2 cellular contexts compared by ENCODE assay signal in the genomic region with DNA sequence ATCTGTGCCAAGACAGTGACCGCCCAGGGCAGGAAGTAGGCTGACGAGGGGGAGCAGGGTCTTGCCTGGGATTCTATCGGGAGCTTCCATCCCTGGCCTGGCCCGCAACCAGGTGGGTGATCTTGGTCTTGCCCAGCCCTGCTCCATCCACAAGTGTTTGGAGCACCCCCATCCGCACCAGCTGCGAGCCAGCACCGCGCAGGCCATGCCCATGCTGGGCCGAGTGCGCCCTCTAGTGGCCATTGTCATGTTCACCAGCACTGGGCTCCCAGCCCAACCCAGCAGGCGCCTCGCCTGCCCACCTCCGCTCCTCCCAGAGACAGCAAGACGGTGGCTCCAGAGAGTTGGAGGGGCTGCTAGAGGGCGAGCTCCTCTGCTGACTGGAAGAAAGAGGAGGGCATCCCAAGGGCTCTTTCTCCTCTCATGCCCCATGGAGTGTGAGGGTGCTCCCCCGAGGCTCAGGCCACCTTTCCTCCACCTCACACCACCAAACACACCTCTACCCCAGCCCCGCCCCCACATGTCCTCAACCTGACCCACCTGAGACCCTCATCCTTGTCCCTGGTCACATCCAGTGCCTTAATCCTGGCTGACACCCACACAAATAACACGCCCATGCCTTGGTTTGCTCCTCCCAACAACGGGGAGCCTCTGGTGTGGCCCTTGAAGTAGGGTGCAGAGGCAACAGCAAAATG.
TF ChIP-seq lines count a peak whose summit lies in the region.

No MANE protein-coding gene starts in this region.

TF ChIP-seq in GM23338, 12 proteins besides CTCF, POLR2A, EP300 and RAD21 (continues in another document):
- TF ChIP-seq, protein P1, sequence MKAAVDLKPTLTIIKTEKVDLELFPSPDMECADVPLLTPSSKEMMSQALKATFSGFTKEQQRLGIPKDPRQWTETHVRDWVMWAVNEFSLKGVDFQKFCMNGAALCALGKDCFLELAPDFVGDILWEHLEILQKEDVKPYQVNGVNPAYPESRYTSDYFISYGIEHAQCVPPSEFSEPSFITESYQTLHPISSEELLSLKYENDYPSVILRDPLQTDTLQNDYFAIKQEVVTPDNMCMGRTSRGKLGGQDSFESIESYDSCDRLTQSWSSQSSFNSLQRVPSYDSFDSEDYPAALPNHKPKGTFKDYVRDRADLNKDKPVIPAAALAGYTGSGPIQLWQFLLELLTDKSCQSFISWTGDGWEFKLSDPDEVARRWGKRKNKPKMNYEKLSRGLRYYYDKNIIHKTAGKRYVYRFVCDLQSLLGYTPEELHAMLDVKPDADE (IDR thresholded peaks at IDR 0.05): no peak
- no peak for TF ChIP-seq EZH2phosphoT487 (IDR thresholded peaks at IDR 0.05; ENCODE audit: unreplicated experiment)
- TF ChIP-seq, protein P2, sequence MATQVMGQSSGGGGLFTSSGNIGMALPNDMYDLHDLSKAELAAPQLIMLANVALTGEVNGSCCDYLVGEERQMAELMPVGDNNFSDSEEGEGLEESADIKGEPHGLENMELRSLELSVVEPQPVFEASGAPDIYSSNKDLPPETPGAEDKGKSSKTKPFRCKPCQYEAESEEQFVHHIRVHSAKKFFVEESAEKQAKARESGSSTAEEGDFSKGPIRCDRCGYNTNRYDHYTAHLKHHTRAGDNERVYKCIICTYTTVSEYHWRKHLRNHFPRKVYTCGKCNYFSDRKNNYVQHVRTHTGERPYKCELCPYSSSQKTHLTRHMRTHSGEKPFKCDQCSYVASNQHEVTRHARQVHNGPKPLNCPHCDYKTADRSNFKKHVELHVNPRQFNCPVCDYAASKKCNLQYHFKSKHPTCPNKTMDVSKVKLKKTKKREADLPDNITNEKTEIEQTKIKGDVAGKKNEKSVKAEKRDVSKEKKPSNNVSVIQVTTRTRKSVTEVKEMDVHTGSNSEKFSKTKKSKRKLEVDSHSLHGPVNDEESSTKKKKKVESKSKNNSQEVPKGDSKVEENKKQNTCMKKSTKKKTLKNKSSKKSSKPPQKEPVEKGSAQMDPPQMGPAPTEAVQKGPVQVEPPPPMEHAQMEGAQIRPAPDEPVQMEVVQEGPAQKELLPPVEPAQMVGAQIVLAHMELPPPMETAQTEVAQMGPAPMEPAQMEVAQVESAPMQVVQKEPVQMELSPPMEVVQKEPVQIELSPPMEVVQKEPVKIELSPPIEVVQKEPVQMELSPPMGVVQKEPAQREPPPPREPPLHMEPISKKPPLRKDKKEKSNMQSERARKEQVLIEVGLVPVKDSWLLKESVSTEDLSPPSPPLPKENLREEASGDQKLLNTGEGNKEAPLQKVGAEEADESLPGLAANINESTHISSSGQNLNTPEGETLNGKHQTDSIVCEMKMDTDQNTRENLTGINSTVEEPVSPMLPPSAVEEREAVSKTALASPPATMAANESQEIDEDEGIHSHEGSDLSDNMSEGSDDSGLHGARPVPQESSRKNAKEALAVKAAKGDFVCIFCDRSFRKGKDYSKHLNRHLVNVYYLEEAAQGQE (IDR thresholded peaks at IDR 0.05; ENCODE audit: unreplicated experiment): no peak
- TF ChIP-seq JUNB (IDR thresholded peaks at IDR 0.05; ENCODE audit: unreplicated experiment): no peak
- no peak for TF ChIP-seq ZNF331 (CRISPR knock-in tag; IDR thresholded peaks at IDR 0.05; ENCODE audit: low read depth)
- no peak for TF ChIP-seq EZH2 (IDR thresholded peaks at IDR 0.05; ENCODE audit: low read depth, unreplicated experiment)
- TF ChIP-seq STAT1 (IDR thresholded peaks at IDR 0.05; ENCODE audit: unreplicated experiment): no peak
- TF ChIP-seq ZNF114 (CRISPR knock-in tag; IDR thresholded peaks at IDR 0.05): no peak

TF ChIP-seq in SK-N-SH treated with all-trans-retinoic acid at 6 μM for 48 hours, 23 proteins besides CTCF, POLR2A, EP300 and RAD21 (continued from another document):
- TF ChIP-seq, protein P3, sequence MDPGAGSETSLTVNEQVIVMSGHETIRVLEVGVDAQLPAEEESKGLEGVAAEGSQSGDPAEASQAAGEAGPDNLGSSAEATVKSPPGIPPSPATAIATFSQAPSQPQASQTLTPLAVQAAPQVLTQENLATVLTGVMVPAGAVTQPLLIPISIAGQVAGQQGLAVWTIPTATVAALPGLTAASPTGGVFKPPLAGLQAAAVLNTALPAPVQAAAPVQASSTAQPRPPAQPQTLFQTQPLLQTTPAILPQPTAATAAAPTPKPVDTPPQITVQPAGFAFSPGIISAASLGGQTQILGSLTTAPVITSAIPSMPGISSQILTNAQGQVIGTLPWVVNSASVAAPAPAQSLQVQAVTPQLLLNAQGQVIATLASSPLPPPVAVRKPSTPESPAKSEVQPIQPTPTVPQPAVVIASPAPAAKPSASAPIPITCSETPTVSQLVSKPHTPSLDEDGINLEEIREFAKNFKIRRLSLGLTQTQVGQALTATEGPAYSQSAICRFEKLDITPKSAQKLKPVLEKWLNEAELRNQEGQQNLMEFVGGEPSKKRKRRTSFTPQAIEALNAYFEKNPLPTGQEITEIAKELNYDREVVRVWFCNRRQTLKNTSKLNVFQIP (CRISPR knock-in tag; IDR thresholded peaks at IDR 0.05; ENCODE audit: borderline replicate concordance, low read depth): no peak
- TF ChIP-seq BACH2 (CRISPR knock-in tag; IDR thresholded peaks at IDR 0.05; ENCODE audit: borderline replicate concordance) (no peak), ZFP3 (CRISPR knock-in tag; IDR thresholded peaks at IDR 0.05) (no peak), CSDC2 (CRISPR knock-in tag; IDR thresholded peaks at IDR 0.05) (no peak), OSR1 (CRISPR knock-in tag; IDR thresholded peaks at IDR 0.05) (no peak), TSHZ2 (CRISPR knock-in tag; IDR thresholded peaks at IDR 0.05) (no peak), ISL1 (CRISPR knock-in tag; IDR thresholded peaks at IDR 0.05) (no peak), ESRRG (CRISPR knock-in tag; IDR thresholded peaks at IDR 0.05) (no peak), ARNTL (CRISPR knock-in tag; IDR thresholded peaks at IDR 0.05; ENCODE audit: borderline replicate concordance, low read depth) (no peak), ZC3H10 (CRISPR knock-in tag; IDR thresholded peaks at IDR 0.05) (no peak), GLIS3 (CRISPR knock-in tag; IDR thresholded peaks at IDR 0.05) (no peak)
